ENCODE assay signal across 21 cellular contexts in the genomic region with DNA sequence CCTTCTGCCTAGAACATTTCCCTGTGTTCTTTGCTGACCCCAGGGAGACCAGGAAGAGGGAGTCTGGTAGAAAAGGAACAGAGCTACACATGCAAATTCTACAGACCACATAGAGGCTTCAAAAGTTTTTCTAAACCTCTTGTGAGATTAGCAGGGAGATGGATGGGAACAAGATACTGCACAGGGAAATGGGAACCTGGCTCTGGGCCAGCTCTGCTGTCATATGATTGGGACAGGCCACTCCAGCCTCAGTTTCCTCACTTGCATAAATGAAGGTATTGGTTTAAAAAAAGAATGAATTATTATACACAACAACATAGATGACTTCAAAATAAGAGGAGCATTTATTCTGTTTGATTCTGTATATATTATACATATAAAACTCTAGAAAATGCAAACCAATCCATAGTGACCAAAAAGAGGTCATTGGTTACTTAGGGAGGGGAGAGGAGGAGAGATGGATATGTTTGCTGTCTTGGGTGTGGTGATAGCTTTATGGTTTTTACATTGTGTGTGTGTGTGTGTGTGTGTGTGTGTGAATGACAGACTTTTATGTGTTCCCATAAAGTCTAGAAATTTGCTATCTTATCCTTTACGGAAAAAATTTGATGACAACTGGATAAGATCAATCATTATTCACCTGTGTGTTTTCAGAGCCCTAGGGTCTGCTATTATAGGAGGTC.
DNase-seq lines count a peak whose midpoint lies in the region; ATAC-seq and TF ChIP-seq lines count a peak whose summit lies in the region.
"Had no signal": no experiment of that assay in that cellular context is flagged by ENCODE, and none has a peak within 500 bp of the region (broad histone marks: within the 10 kb centered on the region; RNA-seq: fewer than 3 reads in every experiment).

No MANE protein-coding gene starts in this region.

- peak overlapping the region; percentile 62 for H3K27ac ChIP-seq in left ventricle myocardium inferior (replicated peaks)
- peak overlapping the region; percentile 63 to 68 for H3K27ac ChIP-seq in tibial artery
- H3K27ac ChIP-seq in body of pancreas: no peak overlapping the region
- H3K27ac ChIP-seq: A549; BLaER1 treated with 17β-estradiol and CSF1 and Interleukin-3, amounts not matched to agents 10 nM and 100 nM; SJCRH30 had no signal

- H3K4me1 ChIP-seq in left ventricle myocardium inferior (peaks cover 87% of the 10 kb centered on the region), mucosa of descending colon (ENCODE audit: low read depth) (no peaks in the 10 kb centered on the region), tibial artery (peaks cover 0 to 70% (median 41%) of the 10 kb centered on the region in 4 donors), body of pancreas (no peaks in the 10 kb centered on the region)
- H3K4me1 ChIP-seq: A549 had no signal

- no peak for TF ChIP-seq CTCF in left ventricle myocardium inferior (IDR thresholded peaks at IDR 0.05; ENCODE audit: borderline replicate concordance)
- TF ChIP-seq CTCF in activated B cell treated with CpG ODN at 0.5 μM for 24 hours (IDR thresholded peaks at IDR 0.05): no peak
- TF ChIP-seq CTCF in mucosa of descending colon (IDR thresholded peaks at IDR 0.05): no peak
- TF ChIP-seq CTCF in tibial artery (IDR thresholded peaks at IDR 0.05): no peak
- TF ChIP-seq CTCF in body of pancreas (IDR thresholded peaks at IDR 0.05): no peak

- 75 to 88% methylated on average over 1 of the region's 1 CpG for WGBS in body of pancreas, 2 donors

- intact Hi-C loops in left ventricle myocardium inferior (cut with micrococcal nuclease): no loop called here
- intact Hi-C loops in cardiac septum (cut with DNase I): no loop called here
- intact Hi-C loops in activated B cell treated with CpG ODN at 0.5 μM for 24 hours (cut with micrococcal nuclease): no loop called here
- intact Hi-C loops in mucosa of descending colon (cut with DNase I, micrococcal nuclease): no loop called here
- intact Hi-C loops in tibial artery (cut with DNase I; ENCODE audit: low total_unique reads): no loop called here
- intact Hi-C loops in body of pancreas (cut with DNase I): no loop called here

- no peaks in the 10 kb centered on the region for H3K9me3 Mint-ChIP-seq in activated B cell treated with CpG ODN at 0.5 μM for 24 hours

- H3K4me3 Mint-ChIP-seq in activated B cell treated with CpG ODN at 0.5 μM for 24 hours: no peak overlapping the region

- peaks cover 30% of the 10 kb centered on the region for H3K4me1 Mint-ChIP-seq in activated B cell treated with CpG ODN at 0.5 μM for 24 hours

- POLR2A ChIA-PET in activated B cell treated with CpG ODN at 0.5 μM for 24 hours (lab: Charles Lee): no interaction called here

- peak overlapping the region; percentile 9 for H3K27ac Mint-ChIP-seq in activated B cell treated with CpG ODN at 0.5 μM for 24 hours

- peaks cover 81% of the 10 kb centered on the region for H3K36me3 Mint-ChIP-seq in activated B cell treated with CpG ODN at 0.5 μM for 24 hours (ENCODE audit: low read depth)

- DNase-seq in left ventricle myocardium inferior: peak; percentile 20
- DNase-seq in cardiac septum (ENCODE audit: low spot score): no peak
- DNase-seq in activated B cell treated with CpG ODN at 0.5 μM for 24 hours: no peak
- peak in 1 of 3 donors; percentile 33 for DNase-seq in mucosa of descending colon
- no peak for DNase-seq in tibial artery
- DNase-seq in T-helper 9 cell: no peak
- DNase-seq in NCI-H146 (lab: John Stamatoyannopoulos, UW): no peak
- DNase-seq in body of pancreas: no peak
- DNase-seq: H7, IMR-90, Karpas-422, MG63, NCI-H1048, NCI-H1436 treated with DMSO at 0.1 percent for 48 hours, NCI-H2029 treated with DMSO at 0.1 percent for 48 hours, NCI-H446 treated with DMSO at 0.1 percent for 48 hours, NCI-H774, OCI-M1, SJCRH30 had no signal

- H3K27me3 Mint-ChIP-seq in activated B cell treated with CpG ODN at 0.5 μM for 24 hours: no peaks in the 10 kb centered on the region

- CTCF ChIA-PET in activated B cell treated with CpG ODN at 0.5 μM for 24 hours (lab: Charles Lee): interaction anchor here (1.4 to 1.5 kb wide), 2 partner anchors 42 to 124 kb away, joined by 4 to 5 read pairs; no protein-coding TSS in a partner anchor

- H3K9me3 ChIP-seq in left ventricle myocardium inferior (replicated peaks) (no peaks in the 10 kb centered on the region), mucosa of descending colon (no peaks in the 10 kb centered on the region), tibial artery (no peaks in the 10 kb centered on the region), body of pancreas (no peaks in the 10 kb centered on the region)
- H3K9me3 ChIP-seq: A549; BLaER1 treated with 17β-estradiol and CSF1 and Interleukin-3, amounts not matched to agents 10 nM and 100 nM; MG63; SJCRH30 had no signal

- H3K4me3 ChIP-seq in left ventricle myocardium inferior (no peak overlapping the region), mucosa of descending colon (no peak overlapping the region), tibial artery (no peak overlapping the region), body of pancreas (no peak overlapping the region)
- H3K4me3 ChIP-seq: A549; BLaER1 treated with 17β-estradiol and CSF1 and Interleukin-3, amounts not matched to agents 10 nM and 100 nM; MG63; SJCRH30 had no signal

- H3K36me3 ChIP-seq in left ventricle myocardium inferior: no peaks in the 10 kb centered on the region
- H3K36me3 ChIP-seq in mucosa of descending colon (ENCODE audit: low read depth): no peaks in the 10 kb centered on the region
- no peaks in the 10 kb centered on the region for H3K36me3 ChIP-seq in tibial artery
- H3K36me3 ChIP-seq in body of pancreas (replicated peaks in 1 of 2; ENCODE audit: insufficient read depth in 1 of 2, low read depth in 2 of 2): no peaks in the 10 kb centered on the region
- H3K36me3 ChIP-seq: MG63 had no signal

- no peak for TF ChIP-seq POLR2A in body of pancreas (IDR thresholded peaks at IDR 0.05)

- ATAC-seq in activated B cell treated with CpG ODN at 0.5 μM for 24 hours (ENCODE audit: low read depth) (no peak), mucosa of descending colon (peak; percentile 75), body of pancreas (no peak)
- ATAC-seq: A549 had no signal

- H3K27me3 ChIP-seq in left ventricle myocardium inferior (ENCODE audit: low read depth): no peaks in the 10 kb centered on the region
- no peaks in the 10 kb centered on the region for H3K27me3 ChIP-seq in tibial artery
- no peaks in the 10 kb centered on the region for H3K27me3 ChIP-seq in body of pancreas
- H3K27me3 ChIP-seq: BLaER1 treated with 17β-estradiol and CSF1 and Interleukin-3, amounts not matched to agents 10 nM and 100 nM; MG63; SJCRH30 had no signal

Comparison
In these comparisons a context has a peak if more than half of its experiments do, and no peak if none do; other contexts are left out.
1. H3K27ac ChIP-seq: peak in left ventricle myocardium inferior (single experiment) and tibial artery (2 of 2); none in body of pancreas (0 of 4).